7 cellular contexts compared by ENCODE assay signal in the genomic region with DNA sequence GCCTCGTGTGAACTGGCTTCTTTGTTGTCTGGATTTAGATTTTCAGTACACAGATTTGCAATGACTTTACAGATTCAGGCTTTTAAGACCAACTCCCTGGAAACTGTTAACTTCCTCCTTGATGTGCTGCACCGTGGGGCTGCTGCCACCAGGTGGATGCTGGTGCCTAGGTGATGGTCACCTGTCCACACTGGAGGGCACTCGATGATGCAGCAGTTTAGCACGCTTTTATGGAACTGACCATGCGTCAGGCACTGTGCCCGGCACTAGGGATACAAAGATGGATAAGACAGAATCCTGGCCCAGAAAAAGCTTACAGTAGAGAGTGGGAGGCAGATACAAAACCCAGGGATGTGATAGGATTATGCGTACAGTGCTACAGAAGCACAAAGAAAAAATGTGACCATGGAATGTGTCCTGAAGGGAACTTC.
A peak's percentile ranks its signal among the peaks of the same experiment; 100 is the strongest.
DNase-seq lines count a peak whose midpoint lies in the region; ATAC-seq and TF ChIP-seq lines count a peak whose summit lies in the region.

No MANE protein-coding gene starts in this region.

- no peak overlapping the region for H3K9ac ChIP-seq in neural progenitor cell

- H3K27ac ChIP-seq in neural progenitor cell (no peak overlapping the region), substantia nigra (ENCODE audit: low read depth, low read length, poor library complexity, severe bottlenecking) (no peak overlapping the region)

- no peaks in the 10 kb centered on the region for H3K9me3 Mint-ChIP-seq in activated naive CD8-positive, alpha-beta T cell treated with anti-CD3 and anti-CD28 coated beads, Interleukin-2, amount 50 U/mL, for 24 hours
- no peaks in the 10 kb centered on the region for H3K9me3 Mint-ChIP-seq in neural progenitor cell

- peaks cover 68% of the 10 kb centered on the region for H4K20me1 ChIP-seq in neural progenitor cell (ENCODE audit: low read depth)

- H3K4me1 ChIP-seq in neural progenitor cell: peaks cover 11% of the 10 kb centered on the region

- H3K36me3 ChIP-seq in neural progenitor cell: no peaks in the 10 kb centered on the region

- DNase-seq in HT-29 (ENCODE audit: low spot score) (peak; percentile 89), neural progenitor cell (ENCODE audit: low spot score) (peak; percentile 24), substantia nigra (lab: John Stamatoyannopoulos, UW) (no peak)
- DNase-seq in activated naive CD8-positive, alpha-beta T cell treated with anti-CD3 and anti-CD28 coated beads, Interleukin-2, amount 50 U/mL, for 24 hours: peak; percentile 14

- no peak overlapping the region for H3K27ac Mint-ChIP-seq in activated naive CD8-positive, alpha-beta T cell treated with anti-CD3 and anti-CD28 coated beads, Interleukin-2, amount 50 U/mL, for 24 hours
- no peak overlapping the region for H3K27ac Mint-ChIP-seq in neural progenitor cell

- H3K36me3 Mint-ChIP-seq in activated naive CD8-positive, alpha-beta T cell treated with anti-CD3 and anti-CD28 coated beads, Interleukin-2, amount 50 U/mL, for 24 hours (ENCODE audit: low read depth): no peaks in the 10 kb centered on the region
- H3K36me3 Mint-ChIP-seq in neural progenitor cell: peaks cover 4% of the 10 kb centered on the region

- no peaks in the 10 kb centered on the region for H3K27me3 ChIP-seq in neural progenitor cell

- H3K4me2 ChIP-seq in neural progenitor cell: no peak overlapping the region

- H3K79me2 ChIP-seq in neural progenitor cell (ENCODE audit: low read depth): peaks cover 40% of the 10 kb centered on the region

- H3K4me3 Mint-ChIP-seq in activated naive CD8-positive, alpha-beta T cell treated with anti-CD3 and anti-CD28 coated beads, Interleukin-2, amount 50 U/mL, for 24 hours: no peak overlapping the region
- no peak overlapping the region for H3K4me3 Mint-ChIP-seq in neural progenitor cell

- H2AFZ ChIP-seq in neural progenitor cell (replicated peaks): no peak overlapping the region

- ATAC-seq in GM18868 (IDR thresholded peaks at IDR 0.05; ENCODE audit: unreplicated experiment) (peak; percentile 84), GM21515 (IDR thresholded peaks at IDR 0.05; ENCODE audit: unreplicated experiment) (no peak), HG03342 (IDR thresholded peaks at IDR 0.05; ENCODE audit: unreplicated experiment) (no peak)
- no peak for ATAC-seq in activated naive CD8-positive, alpha-beta T cell treated with anti-CD3 and anti-CD28 coated beads, Interleukin-2, amount 50 U/mL, for 24 hours

- TF ChIP-seq CTCF in neural progenitor cell (IDR thresholded peaks at IDR 0.05): peak; percentile 44

- H3F3A ChIP-seq in neural progenitor cell (ENCODE audit: low read depth): no peaks in the 10 kb centered on the region

- H3K4me3 ChIP-seq in neural progenitor cell: no peak overlapping the region

- peaks cover 3% of the 10 kb centered on the region for H3K27me3 Mint-ChIP-seq in activated naive CD8-positive, alpha-beta T cell treated with anti-CD3 and anti-CD28 coated beads, Interleukin-2, amount 50 U/mL, for 24 hours
- H3K27me3 Mint-ChIP-seq in neural progenitor cell (ENCODE audit: insufficient read depth, low read depth): no peaks in the 10 kb centered on the region

- no peaks in the 10 kb centered on the region for H3K9me3 ChIP-seq in neural progenitor cell (ENCODE audit: low read depth)

- H3K4me1 Mint-ChIP-seq in activated naive CD8-positive, alpha-beta T cell treated with anti-CD3 and anti-CD28 coated beads, Interleukin-2, amount 50 U/mL, for 24 hours: no peaks in the 10 kb centered on the region
- H3K4me1 Mint-ChIP-seq in neural progenitor cell: peaks cover 24% of the 10 kb centered on the region

Comparison
In these comparisons a context has a peak if more than half of its experiments do, and no peak if none do; other contexts are left out.
1. DNase-seq: peak in HT-29 (single experiment), activated naive CD8-positive, alpha-beta T cell treated with anti-CD3 and anti-CD28 coated beads, Interleukin-2, amount 50 U/mL, for 24 hours (single experiment) and neural progenitor cell (single experiment); none in substantia nigra (0 of 49).